Comparison of ENCODE assay signal across 9 cellular contexts in the genomic region with DNA sequence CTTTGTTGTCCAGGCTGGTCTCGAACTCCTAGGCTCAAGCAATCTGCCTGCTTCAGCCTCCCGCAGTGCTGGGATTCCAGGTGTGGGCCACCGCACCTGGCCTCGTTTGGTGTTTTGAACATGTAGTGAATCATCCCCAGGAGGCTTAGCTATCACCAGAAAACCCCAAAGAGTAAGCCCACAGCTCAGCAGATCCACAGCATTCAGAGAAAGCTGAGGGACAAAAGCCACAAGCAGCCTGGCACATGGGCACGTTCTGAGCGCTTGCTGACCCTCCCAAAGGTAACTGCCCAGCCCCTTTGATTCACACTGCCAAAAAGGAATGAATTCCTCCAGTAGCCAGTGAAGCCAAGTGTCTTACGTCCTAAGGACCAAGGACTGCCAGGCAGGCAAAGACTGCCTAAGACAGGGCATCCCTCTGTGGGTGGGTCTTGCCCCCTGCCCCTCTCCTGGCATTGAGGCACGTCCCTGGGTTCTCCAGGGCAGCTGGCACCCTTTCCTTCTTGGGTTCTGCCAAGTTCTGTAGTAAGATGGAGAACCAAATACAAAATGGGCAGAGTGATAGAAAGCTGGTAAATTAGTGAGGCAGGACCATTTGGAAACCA. TPM values are rescaled to one million over a fixed set of nuclear protein-coding genes. Genes with fewer than 3 reads are reported as not detected.
DNase-seq lines count a peak whose midpoint lies in the region; ATAC-seq, FAIRE-seq and TF ChIP-seq lines count a peak whose summit lies in the region.
"Had no signal": no experiment of that assay in that cellular context is flagged by ENCODE, and none has a peak within 500 bp of the region (broad histone marks: within the 10 kb centered on the region; RNA-seq: fewer than 3 reads in every experiment).

No MANE protein-coding gene starts in this region.

- H3K79me2 ChIP-seq in H1 (ENCODE audit: control insufficient read depth in 1 of 2, insufficient read depth in 2 of 2, low read length in 2 of 2), result no peaks in the 10 kb centered on the region

- no peak overlapping the region for H2AFZ ChIP-seq in H1 (ENCODE audit: low read length)

- no TSS peak for BruUV-seq in A673 (replicated peaks; lab: Mats Ljungman, UMichigan)

- H3K4me1 ChIP-seq in H1 (replicated peaks in 1 of 4; ENCODE audit: control insufficient read depth in 3 of 4, insufficient read depth in 4 of 4, low read length in 3 of 4) (peaks cover 11 to 39% (median 20%) of the 10 kb centered on the region in 4 experiments), skeletal muscle satellite cell (ENCODE audit: control insufficient read depth, insufficient read depth, low read length) (peaks cover 56% of the 10 kb centered on the region), A673 (ENCODE audit: insufficient read depth, low read length, poor library complexity, severe bottlenecking) (peaks cover 23% of the 10 kb centered on the region)

- H3K27me3 ChIP-seq in H1 (replicated peaks in 1 of 4; ENCODE audit: control insufficient read depth in 3 of 4, extremely low read depth in 1 of 4, insufficient read depth in 3 of 4, low read length in 3 of 4) (no peaks in the 10 kb centered on the region), skeletal muscle satellite cell (ENCODE audit: control insufficient read depth, insufficient read depth, low read length) (peaks cover 3% of the 10 kb centered on the region), A673 (replicated peaks; ENCODE audit: insufficient read depth, low read depth, low read length, poor library complexity) (no peaks in the 10 kb centered on the region)

- 83% methylated on average over 8 of the region's 8 CpGs; no CpG with 5 or more reads in 1 of the 2 experiments for WGBS in H1 (ENCODE audit: extremely low coverage in 1 of 2, insufficient coverage in 1 of 2, insufficient read length in 1 of 2, insufficient replicate concordance in 2 of 2, low coverage in 1 of 2, low lambda C conversion rate in 2 of 2, missing lambda C conversion rate in 1 of 2), 2 experiments

- H4K20me1 ChIP-seq in H1 (replicated peaks in 1 of 2; ENCODE audit: control insufficient read depth in 1 of 2, insufficient read depth in 2 of 2, low read length in 2 of 2), result no peaks in the 10 kb centered on the region

- H3K23ac ChIP-seq in H1 (ENCODE audit: insufficient read length), result no peak overlapping the region

- H3K4me2 ChIP-seq in H1 (ENCODE audit: insufficient read depth in 1 of 2, low read depth in 2 of 2, low read length in 2 of 2) (no peak overlapping the region), skeletal muscle satellite cell (ENCODE audit: low read length) (peak overlapping the region; percentile 69)

- no peak for ATAC-seq in HG03045 (IDR thresholded peaks at IDR 0.05; ENCODE audit: unreplicated experiment)
- ATAC-seq in GM21360 (IDR thresholded peaks at IDR 0.05; ENCODE audit: unreplicated experiment), result no peak
- ATAC-seq in HG03139 (IDR thresholded peaks at IDR 0.05; ENCODE audit: unreplicated experiment), result no peak

- H3K4ac ChIP-seq in H1 (replicated peaks; ENCODE audit: insufficient read length, low read depth, low read length), result no peak overlapping the region

- CTCF ChIA-PET in H1 (lab: Charles Lee; ENCODE audit: partially characterized antibody) (interaction anchor here (1.6 kb wide), 1 partner anchor 35 kb away, joined by 3 read pairs; no protein-coding TSS in a partner anchor), A673 (lab: Charles Lee) (no interaction called here)

- no peak overlapping the region for H2AK5ac ChIP-seq in H1 (ENCODE audit: low read depth, low read length)

- H3K18ac ChIP-seq in H1 (ENCODE audit: extremely low read depth, low read length), result no peak overlapping the region

- FAIRE-seq in H1 (lab: Jason Lieb, UNC), result no peak
- FAIRE-seq: colon had no signal

- H2BK5ac ChIP-seq in H1 (ENCODE audit: low read depth, low read length), result peak overlapping the region; percentile 12; the same call in 1 of the 2 replicates

- H3K9ac ChIP-seq in H1 (replicated peaks in 1 of 4; ENCODE audit: extremely low read depth in 1 of 4, low read depth in 3 of 4, low read length in 3 of 4) (no peak overlapping the region), skeletal muscle satellite cell (ENCODE audit: low read depth, low read length) (peak overlapping the region; percentile 78)

- H3K36me3 ChIP-seq in H1 (ENCODE audit: control insufficient read depth in 2 of 4, insufficient read depth in 4 of 4, low read length in 3 of 4) (no peaks in the 10 kb centered on the region), skeletal muscle satellite cell (ENCODE audit: insufficient read depth, low read length) (no peaks in the 10 kb centered on the region), A673 (ENCODE audit: insufficient read depth, low read length, poor library complexity, severe bottlenecking) (no peaks in the 10 kb centered on the region)

- H3K14ac ChIP-seq in H1 (ENCODE audit: insufficient read length), result no peak overlapping the region

- H2BK20ac ChIP-seq in H1 (ENCODE audit: low read length), result 0 out of 2 replicates have a peak overlapping the region, but pooled peaks have one; percentile 14

- TF ChIP-seq EP300 in H1 (IDR thresholded peaks at IDR 0.05; ENCODE audit: borderline replicate concordance in 1 of 2, low read depth in 2 of 2, low read length in 2 of 2), result no peak

- no peak overlapping the region for H3K56ac ChIP-seq in H1 (replicated peaks; ENCODE audit: insufficient read length, low read depth, low read length)

- H4K5ac ChIP-seq in H1 (ENCODE audit: insufficient read length, low read depth, low read length), result no peak overlapping the region

- DNase-seq in GM12865 (ENCODE audit: low read depth) (peak; percentile 37), T-helper 22 cell (ENCODE audit: low read depth) (peak; percentile 43), H1 (ENCODE audit: low read depth in 1 of 2, low spot score in 2 of 2) (no peak), A673 (ENCODE audit: low spot score) (no peak)

- H3K23me2 ChIP-seq in H1 (ENCODE audit: low read depth, low read length), result no peaks in the 10 kb centered on the region

- TF ChIP-seq RAD21 in H1 (IDR thresholded peaks at IDR 0.05 in 1 of 2, conservative IDR thresholded peaks at IDR 0.05 in 1 of 2; ENCODE audit: low read depth in 2 of 2, low read length in 2 of 2), result no peak

- H2BK120ac ChIP-seq in H1 (replicated peaks; ENCODE audit: low read depth, low read length), result no peak overlapping the region

- H4K8ac ChIP-seq in H1 (ENCODE audit: extremely low read depth, insufficient read depth, low read length), result no peak overlapping the region

- POLR2A ChIA-PET in H1 (lab: Charles Lee; ENCODE audit: partially characterized antibody) (interaction anchor here (0.7 to 1.5 kb wide), 2 partner anchors 23 to 49 kb away, joined by 3 to 4 read pairs; no protein-coding TSS in a partner anchor), A673 (lab: Charles Lee; ENCODE audit: low non-redundant PET) (no interaction called here)

- intact Hi-C loops in A673 (cut with micrococcal nuclease; ENCODE audit: unreplicated experiment), result no loop called here

- no peak for TF ChIP-seq POLR2A in H1 (IDR thresholded peaks at IDR 0.05; ENCODE audit: control extremely low read depth in 1 of 2, low read depth in 2 of 2, low read length in 2 of 2)

- H3K79me1 ChIP-seq in H1 (ENCODE audit: low read depth, low read length), result no peaks in the 10 kb centered on the region

- peak overlapping the region; percentile 52 for H3K4me3 ChIP-seq in GM12865 (ENCODE audit: low read depth, low read length)
- no peak overlapping the region for H3K4me3 ChIP-seq in H1 (ENCODE audit: extremely low read depth in 1 of 4, insufficient read depth in 2 of 4, low read depth in 3 of 4, low read length in 4 of 4)
- H3K4me3 ChIP-seq in skeletal muscle satellite cell (ENCODE audit: low read length), result peak overlapping the region; percentile 17
- H3K4me3 ChIP-seq in A673 (ENCODE audit: low read depth, low read length, poor library complexity, severe bottlenecking), result no peak overlapping the region

- no peaks in the 10 kb centered on the region for H3K9me3 ChIP-seq in H1 (ENCODE audit: insufficient read depth in 2 of 2, low read depth in 1 of 2, low read length in 1 of 2)
- H3K9me3 ChIP-seq in skeletal muscle satellite cell (replicated peaks; ENCODE audit: low read length), result no peaks in the 10 kb centered on the region
- H3K9me3 ChIP-seq in A673 (ENCODE audit: low read depth, low read length, poor library complexity, severe bottlenecking), result no peaks in the 10 kb centered on the region

- peak overlapping the region; percentile 45; the same call in 1 of the 2 replicates for H2BK12ac ChIP-seq in H1 (ENCODE audit: low read depth, low read length)

- H3K27ac ChIP-seq in H1 (ENCODE audit: low read depth, low read length) (no peak overlapping the region), A673 (ENCODE audit: low read depth, low read length, poor library complexity, severe bottlenecking) (no peak overlapping the region)

- TF ChIP-seq CTCF in GM12865 (IDR thresholded peaks at IDR 0.05; ENCODE audit: insufficient read depth, low read depth, low read length, missing control alignments), result no peak
- TF ChIP-seq CTCF in H1 (IDR thresholded peaks at IDR 0.05; ENCODE audit: control extremely low read depth in 1 of 3, insufficient read depth in 1 of 3, low read depth in 1 of 3, low read length in 3 of 3), result no peak
- TF ChIP-seq CTCF in A673 (conservative IDR thresholded peaks at IDR 0.05; ENCODE audit: low read depth, low read length), result no peak

- H2BK15ac ChIP-seq in H1 (ENCODE audit: low read length), result peak overlapping the region; percentile 16; the same call in 1 of the 2 replicates

- H4K91ac ChIP-seq in H1 (replicated peaks; ENCODE audit: insufficient read length, low read length), result peak overlapping the region; percentile 38

RNA-seq across cellular contexts. Expression of gene MBP, which starts 31.7 kb away (rescaled TPM):
- 19.2 and 19.3 TPM in 2 replicates for total RNA-seq in H1 (2021; fragmentation: NEBNext Ultra II Directional; extraction: Animal tissue kit (Norgen Biotek cat#: 25700))
- 6.8 and 7.7 TPM in 2 replicates for polyA plus RNA-seq in H1 (2011; rRNA removed)
- 8.9 TPM for polyA plus RNA-seq in H1 (2011; cell fraction: cytosol; rRNA removed)
- 14.2 TPM for polyA plus RNA-seq in H1 (2011; cell fraction: nucleus; rRNA removed)
- polyA plus RNA-seq in H1 (2012, experiment 1 of 2), result 6.1 to 8.2 TPM (median 7.4 TPM) in 4 replicates
- polyA plus RNA-seq in H1 (2012, experiment 2 of 2), result 2.2 TPM
- polyA plus RNA-seq in H1 (2013, experiment 1 of 2), result 13.3 TPM
- polyA plus RNA-seq in H1 (2013, experiment 2 of 2), result 12.9 TPM
- polyA minus RNA-seq in H1 (2011; rRNA and poly(A)+ RNA removed), result 13.3 and 15.9 TPM in 2 replicates
- 16.8 TPM for polyA minus RNA-seq in H1 (2011; cell fraction: cytosol; rRNA and poly(A)+ RNA removed)
- 11.4 TPM for polyA minus RNA-seq in H1 (2011; cell fraction: nucleus; rRNA and poly(A)+ RNA removed)
- 3.1 and 6.8 TPM in 2 replicates for total RNA-seq in skeletal muscle satellite cell (2012; rRNA removed)
- total RNA-seq in A673 (2021), result 0.09 TPM in 1 of 2 replicates, not detected in the other

Comparison
In these comparisons a context has a peak if more than half of its experiments do, and no peak if none do; other contexts are left out.
1. DNase-seq: peak in GM12865 (single experiment) and T-helper 22 cell (single experiment); none in H1 (0 of 2) and A673 (single experiment).
2. H3K4me3 ChIP-seq: peak in GM12865 (single experiment) and skeletal muscle satellite cell (single experiment); none in H1 (0 of 4) and A673 (single experiment).
3. RNA of gene MBP, which starts 31.7 kb away (total RNA-seq): 19.2 to 19.3 TPM in H1; 0.09 TPM in A673; every median in the first group is over 10 times any median in the second.